ENCODE assay signal across 1 cellular context in genomic region chr4:87865960-87866598, GRCh38.
TF ChIP-seq lines count a peak whose summit lies in the region.

No MANE protein-coding gene starts in this region.

TF ChIP-seq in HepG2, 621 proteins besides CTCF, POLR2A, EP300 and RAD21 (continued from another document):
- TF ChIP-seq ZNF503 (CRISPR knock-in tag; IDR thresholded peaks at IDR 0.05): peak; percentile 87
- TF ChIP-seq SRSF4 (IDR thresholded peaks at IDR 0.05; ENCODE audit: low read depth, low read length, poor library complexity, severe bottlenecking): no peak
- peak; percentile 96 for TF ChIP-seq GATAD2A (CRISPR knock-in tag; IDR thresholded peaks at IDR 0.05)
